Comparison of ENCODE assay signal across 1 cellular context in the genomic region with DNA sequence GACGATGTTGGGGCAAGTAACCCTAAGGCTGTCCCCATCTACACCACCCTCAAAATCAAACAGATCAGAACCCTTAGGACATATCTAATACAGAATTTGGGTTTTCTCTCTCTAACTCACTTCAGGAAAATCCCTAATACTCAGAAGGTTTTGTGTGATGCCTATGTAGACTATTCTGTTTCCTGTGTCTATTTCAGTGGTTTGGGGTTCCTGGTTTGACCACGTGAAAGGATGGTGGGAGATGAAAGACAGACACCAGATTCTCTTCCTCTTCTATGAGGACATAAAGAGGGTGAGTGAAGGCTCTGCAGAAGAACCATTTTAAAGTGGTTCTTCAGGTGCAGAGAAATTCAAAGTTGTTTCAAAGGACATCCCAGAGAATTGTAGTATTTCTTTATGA.
TF ChIP-seq lines count a peak whose summit lies in the region.

No MANE protein-coding gene starts in this region.

TF ChIP-seq in GM12878, 131 proteins besides CTCF, POLR2A, EP300 and RAD21 (continued from another document):
- TF ChIP-seq RUNX3 (IDR thresholded peaks at IDR 0.05; ENCODE audit: low read length) (peak; percentile 80), ZBED1 (IDR thresholded peaks at IDR 0.05; ENCODE audit: borderline replicate concordance) (no peak), ASH2L (IDR thresholded peaks at IDR 0.05; ENCODE audit: borderline replicate concordance, low read depth) (no peak), SMC3 (IDR thresholded peaks at IDR 0.05; ENCODE audit: borderline replicate concordance, low read length) (no peak), NFIC (IDR thresholded peaks at IDR 0.05; ENCODE audit: low read depth, low read length) (peak; percentile 63; the same call in 1 of the 2 replicates), SPI1 (IDR thresholded peaks at IDR 0.05; ENCODE audit: borderline replicate concordance, insufficient read depth, low read depth, low read length) (peak; percentile 50; the same call in 1 of the 2 replicates), BCL11A (IDR thresholded peaks at IDR 0.05; ENCODE audit: low read depth, low read length) (peak; percentile 16; the same call in 1 of the 2 replicates), EZH2 (IDR thresholded peaks at IDR 0.05; ENCODE audit: borderline replicate concordance, control insufficient read depth, low read depth, low read length) (no peak), TCF7 (IDR thresholded peaks at IDR 0.05; ENCODE audit: borderline replicate concordance) (0 out of 2 replicates have a peak, but pooled peaks have one; percentile 15)
- TF ChIP-seq, protein P1, sequence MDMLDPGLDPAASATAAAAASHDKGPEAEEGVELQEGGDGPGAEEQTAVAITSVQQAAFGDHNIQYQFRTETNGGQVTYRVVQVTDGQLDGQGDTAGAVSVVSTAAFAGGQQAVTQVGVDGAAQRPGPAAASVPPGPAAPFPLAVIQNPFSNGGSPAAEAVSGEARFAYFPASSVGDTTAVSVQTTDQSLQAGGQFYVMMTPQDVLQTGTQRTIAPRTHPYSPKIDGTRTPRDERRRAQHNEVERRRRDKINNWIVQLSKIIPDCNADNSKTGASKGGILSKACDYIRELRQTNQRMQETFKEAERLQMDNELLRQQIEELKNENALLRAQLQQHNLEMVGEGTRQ (IDR thresholded peaks at IDR 0.05; ENCODE audit: borderline replicate concordance, low read depth, low read length) = no peak
- TF ChIP-seq, protein P2, sequence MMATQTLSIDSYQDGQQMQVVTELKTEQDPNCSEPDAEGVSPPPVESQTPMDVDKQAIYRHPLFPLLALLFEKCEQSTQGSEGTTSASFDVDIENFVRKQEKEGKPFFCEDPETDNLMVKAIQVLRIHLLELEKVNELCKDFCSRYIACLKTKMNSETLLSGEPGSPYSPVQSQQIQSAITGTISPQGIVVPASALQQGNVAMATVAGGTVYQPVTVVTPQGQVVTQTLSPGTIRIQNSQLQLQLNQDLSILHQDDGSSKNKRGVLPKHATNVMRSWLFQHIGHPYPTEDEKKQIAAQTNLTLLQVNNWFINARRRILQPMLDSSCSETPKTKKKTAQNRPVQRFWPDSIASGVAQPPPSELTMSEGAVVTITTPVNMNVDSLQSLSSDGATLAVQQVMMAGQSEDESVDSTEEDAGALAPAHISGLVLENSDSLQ (IDR thresholded peaks at IDR 0.05) = 0 out of 2 replicates have a peak, but pooled peaks have one; percentile 19
